1 cellular context compared by ENCODE assay signal in the genomic region with DNA sequence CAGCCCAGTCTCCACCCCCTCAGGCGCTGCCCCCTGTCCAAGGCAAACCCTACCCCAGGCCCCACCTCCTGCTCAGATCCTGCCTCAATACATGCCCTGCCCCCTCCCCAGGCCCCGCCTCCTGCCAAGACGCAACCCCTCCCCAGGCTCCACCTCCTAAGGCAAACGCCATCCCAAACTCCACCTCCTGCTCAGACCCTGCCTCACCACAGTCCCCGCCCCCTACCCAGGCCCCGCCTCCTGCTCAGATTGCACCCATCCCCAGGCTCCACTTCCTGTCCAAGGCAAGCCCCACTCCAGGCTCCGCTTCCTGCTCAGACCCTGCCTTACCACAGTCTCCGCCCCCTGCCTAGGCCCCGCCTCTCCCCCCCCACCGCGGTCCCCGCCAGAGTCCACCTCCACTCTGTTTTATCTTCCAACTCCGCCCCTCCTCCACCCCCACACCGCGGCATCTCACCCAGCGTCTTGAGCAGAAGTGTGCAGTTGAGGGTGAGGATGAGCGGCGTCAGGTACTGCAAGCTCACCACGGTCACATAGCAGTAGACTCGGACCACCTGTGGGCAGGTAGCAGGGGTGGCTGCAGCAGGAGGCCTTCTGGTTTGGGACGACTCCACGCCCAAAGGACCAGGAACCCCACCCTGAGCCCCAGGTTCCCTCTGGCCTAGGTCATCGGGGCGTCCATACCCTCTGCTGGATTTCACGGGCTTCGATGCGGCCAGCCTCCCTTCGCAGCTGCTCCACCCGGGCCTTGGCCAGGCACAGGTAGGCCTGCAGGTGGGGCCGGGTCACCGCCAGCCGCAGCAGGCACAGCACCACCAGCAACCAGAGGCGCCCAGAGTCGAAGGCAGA.
TF ChIP-seq lines count a peak whose summit lies in the region.

No MANE protein-coding gene starts in this region.

TF ChIP-seq in IMR-90, 13 proteins besides CTCF, POLR2A, EP300 and RAD21:
- TF ChIP-seq BHLHE40 (IDR thresholded peaks at IDR 0.05; ENCODE audit: low read depth, low read length) (no peak), RFX5 (IDR thresholded peaks at IDR 0.05; ENCODE audit: low read depth, low read length) (no peak), MXI1 (IDR thresholded peaks at IDR 0.05; ENCODE audit: borderline replicate concordance, low read depth, low read length) (no peak), CEBPB (IDR thresholded peaks at IDR 0.05; ENCODE audit: low read depth, low read length) (no peak), RCOR1 (IDR thresholded peaks at IDR 0.05; ENCODE audit: insufficient replicate concordance, low read length) (no peak)
- TF ChIP-seq, protein P1, sequence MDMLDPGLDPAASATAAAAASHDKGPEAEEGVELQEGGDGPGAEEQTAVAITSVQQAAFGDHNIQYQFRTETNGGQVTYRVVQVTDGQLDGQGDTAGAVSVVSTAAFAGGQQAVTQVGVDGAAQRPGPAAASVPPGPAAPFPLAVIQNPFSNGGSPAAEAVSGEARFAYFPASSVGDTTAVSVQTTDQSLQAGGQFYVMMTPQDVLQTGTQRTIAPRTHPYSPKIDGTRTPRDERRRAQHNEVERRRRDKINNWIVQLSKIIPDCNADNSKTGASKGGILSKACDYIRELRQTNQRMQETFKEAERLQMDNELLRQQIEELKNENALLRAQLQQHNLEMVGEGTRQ (IDR thresholded peaks at IDR 0.05; ENCODE audit: low read depth, low read length), result no peak
- TF ChIP-seq, protein P2, sequence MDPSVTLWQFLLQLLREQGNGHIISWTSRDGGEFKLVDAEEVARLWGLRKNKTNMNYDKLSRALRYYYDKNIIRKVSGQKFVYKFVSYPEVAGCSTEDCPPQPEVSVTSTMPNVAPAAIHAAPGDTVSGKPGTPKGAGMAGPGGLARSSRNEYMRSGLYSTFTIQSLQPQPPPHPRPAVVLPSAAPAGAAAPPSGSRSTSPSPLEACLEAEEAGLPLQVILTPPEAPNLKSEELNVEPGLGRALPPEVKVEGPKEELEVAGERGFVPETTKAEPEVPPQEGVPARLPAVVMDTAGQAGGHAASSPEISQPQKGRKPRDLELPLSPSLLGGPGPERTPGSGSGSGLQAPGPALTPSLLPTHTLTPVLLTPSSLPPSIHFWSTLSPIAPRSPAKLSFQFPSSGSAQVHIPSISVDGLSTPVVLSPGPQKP (IDR thresholded peaks at IDR 0.05; ENCODE audit: borderline replicate concordance, low read depth, low read length), result no peak
TF ChIP-seq in IMR-90: peak in this region for 0.
